Comparison of ENCODE assay signal across 8 cellular contexts in the genomic region with DNA sequence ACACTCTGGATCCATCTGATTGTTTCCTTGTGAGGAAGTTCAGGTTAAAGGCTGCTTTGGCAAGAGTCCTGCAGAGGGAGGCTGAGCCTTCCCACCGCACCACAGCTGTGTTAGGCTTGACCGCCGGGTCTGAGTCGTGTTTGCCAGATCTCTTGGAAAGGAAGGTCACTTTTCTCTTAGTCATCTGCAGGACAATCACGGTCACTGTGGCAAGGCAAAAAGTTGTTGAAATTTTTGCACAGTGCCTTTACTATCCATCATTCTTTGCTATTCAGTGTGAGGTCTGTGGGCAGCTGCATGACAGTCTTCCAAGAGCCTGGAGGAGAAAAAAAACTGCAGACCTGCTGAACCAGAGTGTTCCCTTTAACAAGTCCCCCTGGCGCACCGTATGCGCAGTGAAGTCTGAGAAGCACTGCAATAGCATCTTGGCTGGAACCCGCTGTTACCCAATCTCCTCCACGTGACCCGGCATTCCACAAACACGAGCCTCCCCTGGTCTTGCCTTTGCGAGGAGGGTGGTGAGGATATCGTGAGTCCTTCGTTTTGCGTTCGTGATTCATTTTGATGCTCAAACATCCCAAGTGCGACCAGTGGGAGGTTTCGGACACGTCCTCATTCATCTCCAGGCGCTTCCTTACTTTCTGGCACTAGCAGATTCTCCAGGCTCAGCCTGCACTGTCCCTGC. TPM values are rescaled to one million over a fixed set of nuclear protein-coding genes. Genes with fewer than 3 reads are reported as not detected.
A peak's percentile ranks its signal among the peaks of the same experiment; 100 is the strongest.
DNase-seq lines count a peak whose midpoint lies in the region; ATAC-seq and TF ChIP-seq lines count a peak whose summit lies in the region.

No MANE protein-coding gene starts in this region.

- TF ChIP-seq CTCF in HL-60 (IDR thresholded peaks at IDR 0.05; ENCODE audit: insufficient read depth, low read length) = no peak
- peak; percentile 30 for TF ChIP-seq CTCF in astrocyte of the cerebellum (IDR thresholded peaks at IDR 0.05; ENCODE audit: low read depth, low read length, missing control alignments)
- TF ChIP-seq CTCF in kidney epithelial cell (IDR thresholded peaks at IDR 0.05; ENCODE audit: insufficient read depth, low read length, poor library complexity, severe bottlenecking) = no peak

- H3K4me3 ChIP-seq in HL-60 (replicated peaks; ENCODE audit: insufficient read depth, low read length) (no peak overlapping the region), astrocyte of the cerebellum (ENCODE audit: low read depth, low read length) (no peak overlapping the region), kidney epithelial cell (ENCODE audit: low read depth, low read length) (no peak overlapping the region), stomach smooth muscle (ENCODE audit: low read length in 2 of 2) (peak overlapping the region in 1 of 2 donors; percentile 22)

- H3K4me1 ChIP-seq in stomach smooth muscle (ENCODE audit: control insufficient read depth, insufficient read depth, low read length) = peaks cover 66% of the 10 kb centered on the region

- in situ Hi-C loops in astrocyte of the cerebellum (cut with HindIII; ENCODE audit: low sequenced_read_pairs) = no loop called here

- ATAC-seq in GM18511 (IDR thresholded peaks at IDR 0.05; ENCODE audit: unreplicated experiment) (no peak), GM21367 (IDR thresholded peaks at IDR 0.05; ENCODE audit: unreplicated experiment) (no peak)

- H3K9me3 ChIP-seq in stomach smooth muscle (ENCODE audit: control insufficient read depth in 2 of 2, low read length in 2 of 2) = no peaks in the 10 kb centered on the region

- H3K27ac ChIP-seq in HL-60 (replicated peaks) (no peak overlapping the region), stomach smooth muscle (ENCODE audit: low read length) (peak overlapping the region; percentile 11)

- no peak overlapping the region for H3K9ac ChIP-seq in stomach smooth muscle (ENCODE audit: low read length in 2 of 2)

- DNase-seq in HL-60 (ENCODE audit: low read depth in 1 of 2, low spot score in 1 of 2) (peak; percentile 43 to 69), astrocyte of the cerebellum (ENCODE audit: low read depth) (peak; percentile 92), kidney epithelial cell (ENCODE audit: low read depth) (peak; percentile 73), cortex of kidney (lab: John Stamatoyannopoulos, UW) (no peak), SW 1271 (lab: John Stamatoyannopoulos, UW) (no peak)

- H3K36me3 ChIP-seq in kidney epithelial cell (ENCODE audit: control insufficient read depth, insufficient read depth, low read length) = no peaks in the 10 kb centered on the region
- no peaks in the 10 kb centered on the region for H3K36me3 ChIP-seq in stomach smooth muscle (ENCODE audit: control insufficient read depth in 2 of 2, insufficient read depth in 2 of 2, low read length in 2 of 2)

- H3K27me3 ChIP-seq in HL-60 (ENCODE audit: insufficient read depth, poor library complexity, severe bottlenecking) (no peaks in the 10 kb centered on the region), kidney epithelial cell (ENCODE audit: control insufficient read depth, insufficient read depth, low read length) (no peaks in the 10 kb centered on the region), stomach smooth muscle (ENCODE audit: control insufficient read depth in 1 of 2, insufficient read depth in 2 of 2, low read length in 2 of 2) (no peaks in the 10 kb centered on the region)

RNA-seq across cellular contexts. Expression of a gene that starts 23.0 kb away (rescaled TPM):
- 90.9 and 98.5 TPM in 2 replicates for total RNA-seq in kidney epithelial cell

Comparison
In these comparisons a context has a peak if more than half of its experiments do, and no peak if none do; other contexts are left out.
1. DNase-seq: peak in HL-60 (2 of 2), astrocyte of the cerebellum (single experiment) and kidney epithelial cell (single experiment); none in cortex of kidney (single experiment) and SW 1271 (0 of 2).